ENCODE assay signal across 14 cellular contexts in the genomic region with DNA sequence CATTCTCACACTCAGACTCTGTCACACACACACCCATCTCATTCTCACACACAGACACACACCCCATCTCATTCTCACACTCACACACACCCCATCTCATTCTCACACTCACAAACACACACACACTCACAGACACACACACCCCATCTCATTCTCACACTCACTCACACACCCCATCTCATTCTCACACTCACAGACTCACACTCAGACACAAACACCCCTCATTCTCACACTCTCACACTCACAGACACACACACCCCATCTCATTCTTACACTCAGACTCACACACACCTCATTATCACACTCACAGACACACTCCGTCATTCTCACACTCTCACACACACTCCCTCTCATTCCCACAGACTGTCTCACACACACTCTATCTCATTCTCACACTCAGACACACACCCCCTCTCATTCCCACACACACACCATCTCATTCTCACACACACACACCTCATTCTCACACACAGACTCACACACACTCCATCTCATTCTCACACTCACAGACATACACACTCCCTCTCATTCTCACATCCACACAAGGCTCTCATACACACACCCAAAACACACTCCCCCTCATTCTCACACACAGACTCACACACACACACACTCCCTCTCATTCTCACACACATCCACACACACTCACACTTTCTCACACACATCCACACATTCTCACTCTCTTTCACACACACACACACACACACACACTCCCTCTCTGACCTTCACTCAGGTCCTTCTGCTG.
"Had no signal": no experiment of that assay in that cellular context is flagged by ENCODE, and none has a peak within 500 bp of the region (broad histone marks: within the 10 kb centered on the region; RNA-seq: fewer than 3 reads in every experiment).

No MANE protein-coding gene starts in this region.

- H3K4me3 Mint-ChIP-seq: activated CD4-positive, alpha-beta T cell treated with anti-CD3 and anti-CD28 coated beads for 36 hours; activated CD8-positive, alpha-beta T cell treated with anti-CD3 and anti-CD28 coated beads, Interleukin-2, amount 10 ng/mL, durations not matched to agents 7 days and 5 days; activated naive CD8-positive, alpha-beta T cell treated with anti-CD3 and anti-CD28 coated beads, Interleukin-2, amount 50 U/mL, for 24 hours; natural killer cell treated with Interleukin-12 subunit alpha and Interleukin-12 subunit beta and Interleukin-15 and Interleukin-18, amount 100 ng/mL, for 72 hours; T-cell had no signal

- H3K27ac ChIP-seq: ascending aorta, colonic mucosa, vagina had no signal

- H3K9me3 Mint-ChIP-seq: activated naive CD8-positive, alpha-beta T cell treated with anti-CD3 and anti-CD28 coated beads, Interleukin-2, amount 50 U/mL, for 24 hours; natural killer cell treated with Interleukin-12 subunit alpha and Interleukin-12 subunit beta and Interleukin-15 and Interleukin-18, amount 100 ng/mL, for 72 hours; stimulated activated naive CD8-positive, alpha-beta T cell treated with anti-CD3 and anti-CD28 coated beads, Interleukin-15, amount 100 ng/mL, for 72 hours; T-cell had no signal

- H3K4me3 ChIP-seq: colonic mucosa, lung had no signal

- H3K27me3 ChIP-seq: ascending aorta, colonic mucosa, vagina had no signal

- H3K9me3 ChIP-seq: ascending aorta, colonic mucosa, vagina had no signal

- ATAC-seq: activated CD8-positive, alpha-beta T cell treated with anti-CD3 and anti-CD28 coated beads, Interleukin-2, amount 10 ng/mL, durations not matched to agents 7 days and 5 days; activated naive CD8-positive, alpha-beta T cell treated with anti-CD3 and anti-CD28 coated beads, Interleukin-2, amount 50 U/mL, for 24 hours; natural killer cell treated with Interleukin-12 subunit alpha and Interleukin-12 subunit beta and Interleukin-15 and Interleukin-18, amount 100 ng/mL, for 72 hours had no signal

- H3K36me3 Mint-ChIP-seq: natural killer cell treated with Interleukin-12 subunit alpha and Interleukin-12 subunit beta and Interleukin-15 and Interleukin-18, amount 100 ng/mL, for 72 hours; T-cell had no signal

- DNase-seq: activated CD4-positive, alpha-beta T cell treated with anti-CD3 and anti-CD28 coated beads for 36 hours; activated CD8-positive, alpha-beta memory T cell treated with anti-CD3 and anti-CD28 coated beads, Interleukin-2, amount 50 U/mL, for 48 hours; activated CD8-positive, alpha-beta T cell treated with anti-CD3 and anti-CD28 coated beads, Interleukin-2, amount 10 ng/mL, durations not matched to agents 7 days and 5 days; activated naive CD4-positive, alpha-beta T cell; activated naive CD8-positive, alpha-beta T cell treated with anti-CD3 and anti-CD28 coated beads, Interleukin-2, amount 50 U/mL, for 24 hours; colonic mucosa; erythroblast; stimulated activated CD4-positive, alpha-beta T cell treated with anti-CD3 and anti-CD28 coated beads, Interleukin-4, amount 100 ng/mL, for 4 hours; stimulated activated naive CD8-positive, alpha-beta T cell treated with anti-CD3 and anti-CD28 coated beads, Interleukin-15, amount 100 ng/mL, for 72 hours; T-cell had no signal

- H3K36me3 ChIP-seq: ascending aorta, colonic mucosa, vagina had no signal

- H3K27ac Mint-ChIP-seq: activated CD4-positive, alpha-beta T cell treated with anti-CD3 and anti-CD28 coated beads for 36 hours; activated CD8-positive, alpha-beta T cell treated with anti-CD3 and anti-CD28 coated beads, Interleukin-2, amount 10 ng/mL, durations not matched to agents 7 days and 5 days; activated naive CD8-positive, alpha-beta T cell treated with anti-CD3 and anti-CD28 coated beads, Interleukin-2, amount 50 U/mL, for 24 hours; natural killer cell treated with Interleukin-12 subunit alpha and Interleukin-12 subunit beta and Interleukin-15 and Interleukin-18, amount 100 ng/mL, for 72 hours; stimulated activated naive CD8-positive, alpha-beta T cell treated with anti-CD3 and anti-CD28 coated beads, Interleukin-15, amount 100 ng/mL, for 72 hours; T-cell had no signal
